Comparison of ENCODE assay signal across 8 cellular contexts in genomic region chr12:14408208-14408607, GRCh38. TPM values are rescaled to one million over a fixed set of nuclear protein-coding genes. Genes with fewer than 3 reads are reported as not detected.
DNase-seq lines count a peak whose midpoint lies in the region; ATAC-seq and TF ChIP-seq lines count a peak whose summit lies in the region.

No MANE protein-coding gene starts in this region.

- no peaks in the 10 kb centered on the region for H4K20me1 ChIP-seq in osteoblast (ENCODE audit: insufficient read depth, low read length)

- peaks cover 17% of the 10 kb centered on the region for H3K36me3 Mint-ChIP-seq in activated CD4-positive, alpha-beta memory T cell treated with anti-CD3 and anti-CD28 coated beads for 36 hours

- peaks cover 9% of the 10 kb centered on the region for H3K4me1 ChIP-seq in osteoblast (ENCODE audit: insufficient read depth, low read length)

- peak overlapping the region in 48 of 59 donors; percentile 0 to 59 (median 37) for H3K4me3 ChIP-seq in dorsolateral prefrontal cortex
- no peak overlapping the region for H3K4me3 ChIP-seq in osteoblast (ENCODE audit: insufficient read depth, low read length)

- no peak overlapping the region for H2AFZ ChIP-seq in osteoblast (ENCODE audit: low read length)

- intact Hi-C loops in dorsolateral prefrontal cortex (cut with DNase I): loop anchor here in 1 of 2 donors (5.0 kb wide), 1 partner anchor 41 kb away; the partner anchor contains the start of gene ATF7IP
- intact Hi-C loops in activated CD4-positive, alpha-beta memory T cell treated with anti-CD3 and anti-CD28 coated beads for 36 hours (cut with micrococcal nuclease): no loop called here

- no peaks in the 10 kb centered on the region for H3K36me3 ChIP-seq in osteoblast (ENCODE audit: insufficient read depth, low read length)

- H3K4me2 ChIP-seq in osteoblast (ENCODE audit: insufficient read depth, low read length): peak overlapping the region; percentile 24

- peak; percentile 13 for DNase-seq in NCI-H748 (lab: John Stamatoyannopoulos, UW; ENCODE audit: unreplicated experiment)
- DNase-seq in NCI-H748 treated with DMSO at 0.1 percent for 48 hours (lab: John Stamatoyannopoulos, UW): no peak
- peak; percentile 31 for DNase-seq in NCI-H226
- no peak for DNase-seq in dorsolateral prefrontal cortex
- DNase-seq in osteoblast (ENCODE audit: insufficient read length, low spot score, missing footprints): no peak
- no peak for DNase-seq in putamen (ENCODE audit: low spot score)
- DNase-seq in activated CD4-positive, alpha-beta memory T cell treated with anti-CD3 and anti-CD28 coated beads for 36 hours: no peak

- CTCF ChIA-PET in activated CD4-positive, alpha-beta memory T cell treated with anti-CD3 and anti-CD28 coated beads for 36 hours (lab: Charles Lee): no interaction called here

- no peaks in the 10 kb centered on the region for H3K9me3 Mint-ChIP-seq in activated CD4-positive, alpha-beta memory T cell treated with anti-CD3 and anti-CD28 coated beads for 36 hours

- H3K27me3 Mint-ChIP-seq in activated CD4-positive, alpha-beta memory T cell treated with anti-CD3 and anti-CD28 coated beads for 36 hours: no peaks in the 10 kb centered on the region

- H3K9me3 ChIP-seq in osteoblast (ENCODE audit: low read depth, low read length): no peaks in the 10 kb centered on the region

- no peak for ATAC-seq in HG03108 (IDR thresholded peaks at IDR 0.05; ENCODE audit: unreplicated experiment)

- H3K27ac Mint-ChIP-seq in activated CD4-positive, alpha-beta memory T cell treated with anti-CD3 and anti-CD28 coated beads for 36 hours: no peak overlapping the region

- no peak for TF ChIP-seq CTCF in dorsolateral prefrontal cortex (IDR thresholded peaks at IDR 0.05 in 54 of 56, conservative IDR thresholded peaks at IDR 0.05 in 2 of 56; ENCODE audit: low read depth in 1 of 56, partially characterized antibody in 56 of 56)
- TF ChIP-seq CTCF in osteoblast (IDR thresholded peaks at IDR 0.05; ENCODE audit: extremely low read depth, low read depth, low read length): no peak

- POLR2A ChIA-PET in activated CD4-positive, alpha-beta memory T cell treated with anti-CD3 and anti-CD28 coated beads for 36 hours (lab: Charles Lee): no interaction called here

- H3K27ac ChIP-seq in dorsolateral prefrontal cortex (peak overlapping the region in 31 of 59 donors; percentile 3 to 75 (median 32)), osteoblast (ENCODE audit: low read depth, low read length) (no peak overlapping the region)

- no peak overlapping the region for H3K4me3 Mint-ChIP-seq in activated CD4-positive, alpha-beta memory T cell treated with anti-CD3 and anti-CD28 coated beads for 36 hours

- peaks cover 94% of the 10 kb centered on the region for H3K79me2 ChIP-seq in osteoblast (ENCODE audit: insufficient read depth, low read length)

- H3K4me1 Mint-ChIP-seq in activated CD4-positive, alpha-beta memory T cell treated with anti-CD3 and anti-CD28 coated beads for 36 hours (ENCODE audit: low read depth): peaks cover 69% of the 10 kb centered on the region

- H3K27me3 ChIP-seq in dorsolateral prefrontal cortex (no peaks in the 10 kb centered on the region), osteoblast (ENCODE audit: insufficient read depth, low read length) (no peaks in the 10 kb centered on the region)

RNA-seq across cellular contexts. Expression of gene ATF7IP, which starts 42.7 kb away (rescaled TPM):
- total RNA-seq in dorsolateral prefrontal cortex (10 to 100 TPM; 49.2 to 99.3 (median 71.5) TPM), osteoblast (29.3 and 32.7 TPM in 2 replicates)
- 10 to 100 TPM; 93.0 to 94.1 TPM for total RNA-seq in activated CD4-positive, alpha-beta memory T cell treated with anti-CD3 and anti-CD28 coated beads for 36 hours

Comparison
In these comparisons a context has a peak if more than half of its experiments do, and no peak if none do; other contexts are left out.
1. DNase-seq: peak in NCI-H748 (single experiment) and NCI-H226 (single experiment); none in NCI-H748 treated with DMSO at 0.1 percent for 48 hours (single experiment), dorsolateral prefrontal cortex (0 of 10), osteoblast (single experiment), putamen (single experiment) and activated CD4-positive, alpha-beta memory T cell treated with anti-CD3 and anti-CD28 coated beads for 36 hours (single experiment).